ENCODE assay signal across 17 cellular contexts in the genomic region with DNA sequence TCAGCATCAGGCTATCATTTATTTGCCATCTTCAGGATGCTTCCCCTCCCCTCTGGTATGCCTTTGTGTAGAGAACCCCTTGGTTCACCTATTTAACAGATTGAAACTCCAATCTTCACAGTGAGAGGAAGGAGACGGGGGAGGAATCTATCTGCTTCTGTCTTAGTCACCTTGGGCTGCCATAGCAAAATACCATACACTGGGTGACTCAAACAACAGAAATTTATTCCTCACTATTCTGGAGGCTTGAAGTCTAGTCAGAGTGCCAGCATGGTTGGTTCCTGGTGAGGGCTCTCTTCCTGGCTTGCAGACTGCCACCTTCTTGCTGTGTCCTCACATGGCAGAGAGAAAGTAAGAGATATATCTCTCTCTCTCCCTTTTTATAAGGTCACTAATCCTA. TPM values are rescaled to one million over a fixed set of nuclear protein-coding genes. Genes with fewer than 3 reads are reported as not detected.
DNase-seq lines count a peak whose midpoint lies in the region; ATAC-seq and TF ChIP-seq lines count a peak whose summit lies in the region.
"Had no signal": no experiment of that assay in that cellular context is flagged by ENCODE, and none has a peak within 500 bp of the region (broad histone marks: within the 10 kb centered on the region; RNA-seq: fewer than 3 reads in every experiment).

No MANE protein-coding gene starts in this region.

- ATAC-seq in HCT116 (peak; percentile 53; the same call in 1 of the 2 replicates), GM19324 (IDR thresholded peaks at IDR 0.05; ENCODE audit: low FRiP score, unreplicated experiment) (no peak), upper lobe of left lung (ENCODE audit: low FRiP score in 2 of 2) (no peak), GM19467 (IDR thresholded peaks at IDR 0.05; ENCODE audit: unreplicated experiment) (no peak)
- ATAC-seq: left lung, psoas muscle had no signal

- no peak for TF ChIP-seq CTCF in HCT116 (IDR thresholded peaks at IDR 0.05 in 2 of 3, conservative IDR thresholded peaks at IDR 0.05 in 1 of 3; ENCODE audit: borderline replicate concordance in 1 of 3, insufficient read depth in 1 of 3, low read depth in 2 of 3, low read length in 2 of 3)
- TF ChIP-seq CTCF in osteoblast (IDR thresholded peaks at IDR 0.05; ENCODE audit: extremely low read depth, low read depth, low read length), result no peak
- TF ChIP-seq CTCF in upper lobe of left lung (IDR thresholded peaks at IDR 0.05), result no peak

- CTCF ChIA-PET in HCT116 (lab: Charles Lee), result no interaction called here

- intact Hi-C loops in HCT116 (cut with micrococcal nuclease), result no loop called here

- no peak for TF ChIP-seq EP300 in upper lobe of left lung (IDR thresholded peaks at IDR 0.05)

- H4K20me1 ChIP-seq in HCT116 (ENCODE audit: insufficient read depth) (no peaks in the 10 kb centered on the region), osteoblast (ENCODE audit: insufficient read depth, low read length) (no peaks in the 10 kb centered on the region)

- H3K27me3 ChIP-seq in HCT116 (ENCODE audit: insufficient read depth, low read length) (no peaks in the 10 kb centered on the region), SJSA1 (replicated peaks) (no peaks in the 10 kb centered on the region), osteoblast (ENCODE audit: insufficient read depth, low read length) (no peaks in the 10 kb centered on the region), upper lobe of left lung (no peaks in the 10 kb centered on the region)
- H3K27me3 ChIP-seq: left lung had no signal

- DNase-seq in HCT116 (ENCODE audit: low read depth, low spot score) (no peak), SJSA1 (ENCODE audit: low read depth in 1 of 2, low spot score in 2 of 2) (peak in 1 of 2 experiments; percentile 23), epithelial cell of prostate (ENCODE audit: low read depth, low spot score) (peak; percentile 26), osteoblast (ENCODE audit: insufficient read length, low spot score, missing footprints) (no peak), upper lobe of left lung (no peak)
- no peak for DNase-seq in activated CD4-positive, CD25-positive, alpha-beta regulatory T cell (lab: John Stamatoyannopoulos, UW)
- DNase-seq: activated CD4-positive, alpha-beta T cell treated with anti-CD3 and anti-CD28 coated beads for 4 hours; activated T-cell treated with anti-CD3 and anti-CD28 coated beads for 4 hours; left lung; naive B cell; NCI-H1694; NCI-H526; psoas muscle; stimulated activated CD4-positive, alpha-beta T cell treated with anti-CD3 and anti-CD28 coated beads, Interleukin-15, amount 100 ng/mL, for 24 hours had no signal

- no peak for TF ChIP-seq POLR2A in HCT116 (IDR thresholded peaks at IDR 0.05; ENCODE audit: borderline replicate concordance, extremely low read depth, insufficient read depth, insufficient read length)
- TF ChIP-seq POLR2A in upper lobe of left lung (IDR thresholded peaks at IDR 0.05), result no peak

- H3K9me2 ChIP-seq in HCT116 (ENCODE audit: insufficient read depth), result no peaks in the 10 kb centered on the region

- H3K79me2 ChIP-seq in HCT116 (ENCODE audit: insufficient read depth, low read length) (no peaks in the 10 kb centered on the region), osteoblast (ENCODE audit: insufficient read depth, low read length) (no peaks in the 10 kb centered on the region)

- H3K27ac ChIP-seq in HCT116 (ENCODE audit: low read depth, low read length), result no peak overlapping the region
- H3K27ac ChIP-seq in SJSA1, result peak overlapping the region; percentile 13; the same call in 1 of the 2 replicates
- H3K27ac ChIP-seq in epithelial cell of prostate, result peak overlapping the region; percentile 37
- peak overlapping the region; percentile 73 for H3K27ac ChIP-seq in osteoblast (ENCODE audit: low read depth, low read length)
- H3K27ac ChIP-seq in upper lobe of left lung, result no peak overlapping the region
- H3K27ac ChIP-seq: C4-2B, left lung, psoas muscle had no signal

- H3K36me3 ChIP-seq in HCT116 (ENCODE audit: control insufficient read depth in 1 of 2, insufficient read depth in 2 of 2, low read length in 2 of 2), result no peaks in the 10 kb centered on the region
- H3K36me3 ChIP-seq in SJSA1, result peaks cover 26% of the 10 kb centered on the region
- no peaks in the 10 kb centered on the region for H3K36me3 ChIP-seq in osteoblast (ENCODE audit: insufficient read depth, low read length)
- H3K36me3 ChIP-seq in upper lobe of left lung, result no peaks in the 10 kb centered on the region
- H3K36me3 ChIP-seq: left lung had no signal

- POLR2A ChIA-PET in HCT116 (lab: Charles Lee), result no interaction called here

- H3K9me3 ChIP-seq in HCT116 (ENCODE audit: control insufficient read depth in 1 of 2, insufficient read depth in 1 of 2, low read depth in 1 of 2, low read length in 2 of 2) (no peaks in the 10 kb centered on the region; a peak in 1 of 4 replicates), SJSA1 (replicated peaks) (peaks cover 9% of the 10 kb centered on the region), osteoblast (ENCODE audit: low read depth, low read length) (peaks cover 10% of the 10 kb centered on the region), upper lobe of left lung (no peaks in the 10 kb centered on the region)
- H3K9me3 ChIP-seq: psoas muscle had no signal

- WGBS in upper lobe of left lung, 2 donors, result 89 to 100% methylated on average over 1 of the region's 1 CpG

- H3K9ac ChIP-seq in HCT116 (ENCODE audit: low read length), result no peak overlapping the region; the same call in 1 of the 2 replicates

- no peak overlapping the region for H2AFZ ChIP-seq in HCT116 (ENCODE audit: low read depth, low read length, poor library complexity, severe bottlenecking)
- H2AFZ ChIP-seq in osteoblast (ENCODE audit: low read length), result no peak overlapping the region

- no peak overlapping the region for H3K4me3 ChIP-seq in HCT116 (replicated peaks in 1 of 2; ENCODE audit: low read depth in 1 of 2, low read length in 2 of 2)
- no peak overlapping the region for H3K4me3 ChIP-seq in SJSA1
- no peak overlapping the region for H3K4me3 ChIP-seq in osteoblast (ENCODE audit: insufficient read depth, low read length)
- H3K4me3 ChIP-seq in upper lobe of left lung, result no peak overlapping the region
- H3K4me3 ChIP-seq: left lung, psoas muscle had no signal

- H3K4me2 ChIP-seq in HCT116 (ENCODE audit: low read length) (no peak overlapping the region), osteoblast (ENCODE audit: insufficient read depth, low read length) (peak overlapping the region; percentile 34)

- RAD21 ChIA-PET in HCT116 (lab: Charles Lee; ENCODE audit: low non-redundant PET in 1 of 2, low total read pairs in 2 of 2, uncharacterized antibody in 2 of 2, unreplicated experiment in 2 of 2), result no interaction called here

- peaks cover 0 to 10% of the 10 kb centered on the region in 2 experiments; a peak in 2 of 4 replicates for H3K4me1 ChIP-seq in HCT116 (ENCODE audit: control insufficient read depth in 1 of 2, insufficient read depth in 2 of 2, low read length in 2 of 2)
- peaks cover 4% of the 10 kb centered on the region for H3K4me1 ChIP-seq in SJSA1 (replicated peaks)
- peaks cover 10% of the 10 kb centered on the region for H3K4me1 ChIP-seq in osteoblast (ENCODE audit: insufficient read depth, low read length)
- peaks cover 0 to under 1% (median 0%) of the 10 kb centered on the region in 4 donors for H3K4me1 ChIP-seq in upper lobe of left lung
- H3K4me1 ChIP-seq: left lung had no signal

- no peak for TF ChIP-seq RAD21 in HCT116 (IDR thresholded peaks at IDR 0.05; ENCODE audit: low read depth)

- BruUV-seq in HCT116 (replicated peaks; lab: Mats Ljungman, UMichigan), result no TSS peak

TF ChIP-seq in HCT116, 20 proteins besides CTCF, POLR2A, EP300 and RAD21:
- no peak for TF ChIP-seq SP1 (IDR thresholded peaks at IDR 0.05; ENCODE audit: low read depth)
- TF ChIP-seq CEBPB (IDR thresholded peaks at IDR 0.05; ENCODE audit: low read depth), result no peak
- no peak for TF ChIP-seq SRF (IDR thresholded peaks at IDR 0.05; ENCODE audit: low read depth)
- no peak for TF ChIP-seq CBX3 (IDR thresholded peaks at IDR 0.05; ENCODE audit: low read depth)
- TF ChIP-seq, protein P1, sequence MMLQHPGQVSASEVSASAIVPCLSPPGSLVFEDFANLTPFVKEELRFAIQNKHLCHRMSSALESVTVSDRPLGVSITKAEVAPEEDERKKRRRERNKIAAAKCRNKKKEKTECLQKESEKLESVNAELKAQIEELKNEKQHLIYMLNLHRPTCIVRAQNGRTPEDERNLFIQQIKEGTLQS (IDR thresholded peaks at IDR 0.05), result no peak
- no peak for TF ChIP-seq POLR2AphosphoS5 (IDR thresholded peaks at IDR 0.05; ENCODE audit: low read depth, low read length)
- TF ChIP-seq ZBTB33 (IDR thresholded peaks at IDR 0.05; ENCODE audit: extremely low read depth, insufficient replicate concordance, low read length), result no peak
- TF ChIP-seq EZH2phosphoT487 (IDR thresholded peaks at IDR 0.05; ENCODE audit: borderline replicate concordance), result no peak
- no peak for TF ChIP-seq JUND (IDR thresholded peaks at IDR 0.05)
- no peak for TF ChIP-seq ZNF274 (IDR thresholded peaks at IDR 0.05; ENCODE audit: low read depth, low read length)
- TF ChIP-seq EZH2 (IDR thresholded peaks at IDR 0.05), result no peak
- TF ChIP-seq YY1 (IDR thresholded peaks at IDR 0.05; ENCODE audit: extremely low read depth, insufficient replicate concordance, low read depth, low read length), result no peak

RNA-seq across cellular contexts. Expression of gene EML1, which starts 13.5 kb away (rescaled TPM):
- total RNA-seq in HCT116 (2021; ENCODE audit: unreplicated experiment) (7.4 TPM), osteoblast (38.0 and 46.7 TPM in 2 replicates), upper lobe of left lung (10 to 100 TPM; 22.2 to 55.5 (median 36.4) TPM)
- 3.6 and 5.2 TPM in 2 replicates for polyA plus RNA-seq in HCT116 (2012)
- 86.7 and 94.7 TPM in 2 replicates for total RNA-seq in SJSA1 (2014; rRNA removed; shearing (Covaris generic))

Comparison
In these comparisons a context has a peak if more than half of its experiments do, and no peak if none do; other contexts are left out.
1. H3K27ac ChIP-seq: peak in SJSA1 (single experiment), epithelial cell of prostate (single experiment) and osteoblast (single experiment); none in HCT116 (single experiment) and upper lobe of left lung (0 of 4).